8 cellular contexts compared by ENCODE assay signal in the genomic region with DNA sequence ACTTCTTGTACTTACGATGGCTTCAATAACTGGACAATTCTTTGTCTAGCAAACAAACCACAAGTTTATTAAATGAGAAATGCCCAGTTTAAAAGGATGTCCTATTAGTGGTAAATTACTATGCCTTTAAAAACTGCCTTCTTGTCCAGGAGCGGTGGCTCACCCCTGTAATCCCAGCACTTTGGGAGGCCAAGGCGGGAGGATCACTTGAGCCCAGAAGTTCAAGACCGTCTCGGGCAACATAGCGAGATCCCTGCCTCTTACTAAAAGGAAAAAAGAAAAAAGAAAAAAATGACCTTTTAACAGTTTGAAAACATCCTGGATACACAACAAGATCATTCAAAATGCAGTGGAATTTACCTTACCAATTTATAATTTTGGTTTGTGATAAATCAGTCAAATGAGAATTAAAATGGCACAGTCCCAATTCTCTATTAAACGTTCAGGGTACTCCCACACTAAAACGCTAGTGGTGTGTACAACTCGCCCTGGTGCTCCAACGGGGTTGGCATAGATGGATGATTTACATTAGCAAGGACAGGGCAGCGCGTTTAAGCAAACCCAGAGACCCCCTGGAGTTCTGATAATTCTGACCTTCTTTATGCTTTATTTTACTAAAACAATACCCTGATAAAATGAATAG. TPM values are rescaled to one million over a fixed set of nuclear protein-coding genes. Genes with fewer than 3 reads are reported as not detected.
DNase-seq lines count a peak whose midpoint lies in the region; ATAC-seq, FAIRE-seq and TF ChIP-seq lines count a peak whose summit lies in the region.

No MANE protein-coding gene starts in this region.

- 22 to 25% methylated on average over 12 of the region's 12 CpGs for WGBS in transverse colon (ENCODE audit: low coverage in 1 of 2), 2 donors

- H3K36me3 ChIP-seq in astrocyte (ENCODE audit: insufficient read depth, low read length) (no peaks in the 10 kb centered on the region), lower lobe of right lung (no peaks in the 10 kb centered on the region), transverse colon (no peaks in the 10 kb centered on the region)

- no peaks in the 10 kb centered on the region for H3K27me3 Mint-ChIP-seq in astrocyte (ENCODE audit: low read depth, unreplicated experiment)

- peaks cover 3% of the 10 kb centered on the region for H3K36me3 Mint-ChIP-seq in astrocyte (ENCODE audit: low read depth, unreplicated experiment)

- TF ChIP-seq POLR2A in transverse colon (IDR thresholded peaks at IDR 0.05), result no peak

- TF ChIP-seq CTCF in AG04450 (IDR thresholded peaks at IDR 0.05; ENCODE audit: low read depth, low read length), result no peak
- TF ChIP-seq CTCF in HL-60 (IDR thresholded peaks at IDR 0.05; ENCODE audit: insufficient read depth, low read length), result no peak
- no peak for TF ChIP-seq CTCF in astrocyte (IDR thresholded peaks at IDR 0.05; ENCODE audit: insufficient read depth, low read depth, low read length)
- no peak for TF ChIP-seq CTCF in lower lobe of right lung (IDR thresholded peaks at IDR 0.05)
- no peak for TF ChIP-seq CTCF in transverse colon (IDR thresholded peaks at IDR 0.05)

- FAIRE-seq in astrocyte (lab: Jason Lieb, UNC), result no peak

- H4K20me1 ChIP-seq in astrocyte (ENCODE audit: insufficient read depth, low read length), result peaks cover 27% of the 10 kb centered on the region

- H3K4me3 ChIP-seq in AG04450 (ENCODE audit: low read depth, low read length), result peak overlapping the region; percentile 71
- H3K4me3 ChIP-seq in HL-60 (replicated peaks; ENCODE audit: insufficient read depth, low read length), result peak overlapping the region; percentile 78
- peak overlapping the region; percentile 88 for H3K4me3 ChIP-seq in astrocyte (ENCODE audit: insufficient read depth, low read depth, low read length)
- peak overlapping the region; percentile 84 for H3K4me3 ChIP-seq in lower lobe of right lung
- H3K4me3 ChIP-seq in transverse colon, result peak overlapping the region; percentile 88 to 98 (median 96)

- H3K27ac ChIP-seq in AG04450 (ENCODE audit: low read depth, low read length) (peak overlapping the region; percentile 94), HL-60 (replicated peaks) (peak overlapping the region; percentile 97), astrocyte (ENCODE audit: low read depth, low read length) (peak overlapping the region; percentile 95), lower lobe of right lung (peak overlapping the region; percentile 99), transverse colon (peak overlapping the region; percentile 97 to 100 (median 100))

- H3K4me1 Mint-ChIP-seq in astrocyte (ENCODE audit: low read depth, unreplicated experiment), result peaks cover 23% of the 10 kb centered on the region

- H3K9me3 ChIP-seq in AG04450 (ENCODE audit: control insufficient read depth, insufficient read depth, low read length) (no peaks in the 10 kb centered on the region), astrocyte (ENCODE audit: insufficient read depth, low read depth, low read length) (no peaks in the 10 kb centered on the region), lower lobe of right lung (no peaks in the 10 kb centered on the region), transverse colon (no peaks in the 10 kb centered on the region)

- CTCF ChIA-PET in AG04450 (lab: Charles Lee), result interaction anchor here (0.9 to 1.6 kb wide), 4 partner anchors 10 to 499 kb away, joined by 3 to 6 read pairs (median 3); no protein-coding TSS in a partner anchor

- in situ Hi-C loops in transverse colon (cut with MboI; ENCODE audit: low pct_ligation_motif_present in 1 of 4, low pct_unique_long_range_greater_than_20kb in 1 of 4, low sequenced_read_pairs in 3 of 4), result no loop called here

- TF ChIP-seq EP300 in transverse colon (IDR thresholded peaks at IDR 0.05; ENCODE audit: low read depth), result no peak

- ATAC-seq in lower lobe of right lung, result no peak

- H3K27me3 ChIP-seq in AG04450 (ENCODE audit: control insufficient read depth, insufficient read depth, low read length), result no peaks in the 10 kb centered on the region
- H3K27me3 ChIP-seq in HL-60 (ENCODE audit: insufficient read depth, poor library complexity, severe bottlenecking), result no peaks in the 10 kb centered on the region
- no peaks in the 10 kb centered on the region for H3K27me3 ChIP-seq in astrocyte (ENCODE audit: insufficient read depth, low read length)
- H3K27me3 ChIP-seq in lower lobe of right lung (ENCODE audit: low read depth), result no peaks in the 10 kb centered on the region
- H3K27me3 ChIP-seq in transverse colon, result no peaks in the 10 kb centered on the region

- H3K27ac Mint-ChIP-seq in astrocyte (ENCODE audit: unreplicated experiment), result peak overlapping the region; percentile 94

- H3K4me3 Mint-ChIP-seq in astrocyte (ENCODE audit: unreplicated experiment), result peak overlapping the region; percentile 87

- DNase-seq in AG04450 (ENCODE audit: low read depth, low spot score), result no peak
- DNase-seq in HL-60 (ENCODE audit: low read depth in 1 of 2, low spot score in 1 of 2), result no peak
- DNase-seq in astrocyte (ENCODE audit: low read depth), result no peak
- DNase-seq in lower lobe of right lung, result no peak
- no peak for DNase-seq in transverse colon
- no peak for DNase-seq in NCI-H2029 (lab: John Stamatoyannopoulos, UW)
- DNase-seq in DMS153 treated with DMSO at 0.1 percent for 48 hours (lab: John Stamatoyannopoulos, UW; ENCODE audit: unreplicated experiment), result no peak
- no peak for DNase-seq in cerebellar cortex (ENCODE audit: low spot score)

- POLR2A ChIA-PET in AG04450 (lab: Yijun Ruan, JAX), result interaction anchor here (0.7 to 1.0 kb wide), 3 partner anchors 27 to 467 kb away, joined by 4 read pairs; no protein-coding TSS in a partner anchor

- peak overlapping the region; percentile 96 for H3K4me2 ChIP-seq in astrocyte (ENCODE audit: low read length)

- H3K9ac ChIP-seq in astrocyte (ENCODE audit: low read length), result peak overlapping the region; percentile 98

- H2AFZ ChIP-seq in astrocyte (ENCODE audit: low read depth, low read length), result peak overlapping the region; percentile 59

- peaks cover 82% of the 10 kb centered on the region for H3K79me2 ChIP-seq in astrocyte (ENCODE audit: insufficient read depth, low read length)

- peaks cover 45% of the 10 kb centered on the region for H3K4me1 ChIP-seq in astrocyte (ENCODE audit: insufficient read depth, low read length)
- peaks cover 52% of the 10 kb centered on the region for H3K4me1 ChIP-seq in lower lobe of right lung
- H3K4me1 ChIP-seq in transverse colon, result peaks cover 13 to 45% (median 29%) of the 10 kb centered on the region in 4 donors

- intact Hi-C loops in lower lobe of right lung (cut with DNase I) (no loop called here), transverse colon (cut with DNase I; ENCODE audit: low total_unique reads) (no loop called here)

- H3K9me3 Mint-ChIP-seq in astrocyte (ENCODE audit: unreplicated experiment), result no peaks in the 10 kb centered on the region

RNA-seq across cellular contexts. Expression of gene ZBTB2, which starts 2.2 kb away (rescaled TPM):
- 20.9 and 22.3 TPM in 2 replicates for polyA plus RNA-seq in AG04450 (2011; rRNA removed)
- 28.3 and 28.8 TPM in 2 replicates for polyA minus RNA-seq in AG04450 (2011; rRNA and poly(A)+ RNA removed)
- total RNA-seq in astrocyte, result 19.3 and 20.8 TPM in 2 replicates
- total RNA-seq in lower lobe of right lung, result 10.3 TPM
- total RNA-seq in transverse colon, result 1 to 10 TPM; 2.4 to 9.6 (median 7.6) TPM
